Comparison of ENCODE assay signal across 10 cellular contexts in the genomic region with DNA sequence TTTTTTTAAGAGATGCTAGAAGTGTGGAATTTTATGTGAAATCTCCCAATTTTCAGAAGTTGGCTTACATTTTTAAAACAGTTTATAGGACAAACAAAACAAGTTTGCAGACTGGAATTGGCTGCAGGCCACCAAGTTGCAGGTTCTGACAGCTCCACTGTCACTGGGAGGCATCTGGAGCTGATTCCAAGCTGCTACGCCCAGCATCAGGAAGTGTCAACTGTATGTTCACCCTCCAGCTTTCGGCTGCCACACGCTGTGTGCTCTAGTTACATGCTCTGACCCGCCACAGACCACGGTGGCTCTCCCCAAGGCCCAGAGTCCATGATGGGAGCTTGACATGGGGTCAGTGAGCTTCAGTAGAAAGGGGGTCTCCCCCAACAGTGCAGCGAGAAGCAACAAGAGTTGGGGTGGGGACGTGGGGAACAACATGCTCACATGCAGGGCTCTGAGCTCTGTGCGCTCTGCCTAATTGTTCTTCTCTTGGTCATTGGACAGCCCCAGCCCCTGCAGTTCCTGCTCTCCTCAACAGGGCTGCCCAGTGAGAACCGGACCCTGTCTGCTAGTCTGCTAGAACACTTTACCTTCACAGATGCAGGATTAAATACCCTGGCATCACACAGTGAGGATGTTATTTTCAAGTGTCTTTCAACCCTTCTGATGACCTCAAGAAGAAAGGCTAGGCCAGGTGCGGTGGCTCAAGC. TPM values are rescaled to one million over a fixed set of nuclear protein-coding genes. Genes with fewer than 3 reads are reported as not detected.
A peak's percentile ranks its signal among the peaks of the same experiment; 100 is the strongest.
DNase-seq lines count a peak whose midpoint lies in the region; ATAC-seq, FAIRE-seq and TF ChIP-seq lines count a peak whose summit lies in the region.
"Not testable (repeated sequence)": the region's sequence is repeated elsewhere in the genome, so short reads cannot be mapped to it uniquely, and the experiment has no call there.
"Had no signal": no experiment of that assay in that cellular context is flagged by ENCODE, and none has a peak within 500 bp of the region (broad histone marks: within the 10 kb centered on the region; RNA-seq: fewer than 3 reads in every experiment).

No MANE protein-coding gene starts in this region.

- CTCF ChIA-PET in RWPE1 (lab: Yijun Ruan, JAX) = not testable (repeated sequence)

- DNase-seq in HT-29 (ENCODE audit: low spot score) (peak; percentile 0), epithelial cell of esophagus (ENCODE audit: low read depth) (peak; percentile 13)
- DNase-seq in RWPE1 (ENCODE audit: low spot score); bronchial epithelial cell (ENCODE audit: low read depth); esophagus squamous epithelium (lab: John Stamatoyannopoulos, UW); left colon; mucosa of descending colon: not testable (repeated sequence)

- H3K27ac ChIP-seq in RWPE1 (peak overlapping the region; percentile 79), esophagus squamous epithelium (peak overlapping the region; percentile 61 to 85 (median 78))

- FAIRE-seq in bronchial epithelial cell (lab: Jason Lieb, UNC) = peak; percentile 90

- H3K27me3 ChIP-seq in bronchial epithelial cell (ENCODE audit: control insufficient read depth, insufficient read depth, low read length); esophagus squamous epithelium: not testable (repeated sequence)

- H3K9me3 ChIP-seq in esophagus squamous epithelium, mucosa of descending colon: not testable (repeated sequence)

- ATAC-seq in left colon = peak; percentile 53
- peak; percentile 42 for ATAC-seq in mucosa of descending colon

- H3K36me3 ChIP-seq in bronchial epithelial cell (ENCODE audit: control insufficient read depth, insufficient read depth, low read length); esophagus squamous epithelium; mucosa of descending colon (ENCODE audit: low read depth): not testable (repeated sequence)

- intact Hi-C loops in esophagus squamous epithelium (cut with DNase I); left colon (cut with DNase I, micrococcal nuclease); mucosa of descending colon (cut with DNase I, micrococcal nuclease): not testable (repeated sequence)

- TF ChIP-seq CTCF in RWPE1 (conservative IDR thresholded peaks at IDR 0.05; ENCODE audit: low read depth); bronchial epithelial cell (IDR thresholded peaks at IDR 0.05; ENCODE audit: insufficient read depth, low read length, severe bottlenecking); epithelial cell of esophagus (IDR thresholded peaks at IDR 0.05; ENCODE audit: insufficient read depth, low read depth, low read length, missing control alignments); esophagus squamous epithelium (IDR thresholded peaks at IDR 0.05); mucosa of descending colon (IDR thresholded peaks at IDR 0.05): not testable (repeated sequence)

- 55 to 56% methylated on average over 4 to 5 of the region's 10 CpGs for WGBS in esophagus squamous epithelium, 2 donors

- not testable (repeated sequence) for H3K4me3 ChIP-seq in bronchial epithelial cell (ENCODE audit: low read depth, low read length); epithelial cell of esophagus (ENCODE audit: low read length); esophagus squamous epithelium; mucosa of descending colon

- peaks cover 0 to 16% (median 9%) of the 10 kb centered on the region in 3 donors for H3K4me1 ChIP-seq in esophagus squamous epithelium
- not testable (repeated sequence) for H3K4me1 ChIP-seq in mucosa of descending colon (ENCODE audit: low read depth)

- POLR2A ChIA-PET in RWPE1 (lab: Yijun Ruan, JAX; ENCODE audit: low non-redundant PET) = not testable (repeated sequence)

- not testable (repeated sequence) for TF ChIP-seq POLR2A in esophagus squamous epithelium (IDR thresholded peaks at IDR 0.05)

RNA-seq across cellular contexts. Expression of a gene that starts 8.0 kb away (rescaled TPM):
- 0.10 TPM in 1 of 2 replicates, not detected in the other for total RNA-seq in HT-29 (2014; rRNA removed; shearing (Covaris generic))
- total RNA-seq in bronchial epithelial cell = 0.38 TPM in 1 of 2 replicates, not detected in the other
- total RNA-seq in esophagus squamous epithelium = 10 to 100 TPM in 3 of 4 donors, 1 to 10 TPM in 1; 5.5 to 52.9 (median 21.9) TPM
- 10 to 100 TPM; 36.8 to 47.7 TPM for total RNA-seq in left colon
- total RNA-seq in mucosa of descending colon = 10 to 100 TPM; 23.7 to 91.5 (median 53.9) TPM
- total RNA-seq: CD4-positive, alpha-beta T cell; CD8-positive, alpha-beta memory T cell; GM23248 had no signal
